In genomic region chr12:57127101-57127709, GRCh38 we compare ENCODE assay signal across 9 cellular contexts. TPM values are rescaled to one million over a fixed set of nuclear protein-coding genes. Genes with fewer than 3 reads are reported as not detected.
A peak's percentile ranks its signal among the peaks of the same experiment; 100 is the strongest.
DNase-seq lines count a peak whose midpoint lies in the region; ATAC-seq and TF ChIP-seq lines count a peak whose summit lies in the region.
"Had no signal": no experiment of that assay in that cellular context is flagged by ENCODE, and none has a peak within 500 bp of the region (broad histone marks: within the 10 kb centered on the region; RNA-seq: fewer than 3 reads in every experiment).

No MANE protein-coding gene starts in this region.

- peaks cover 4 to 6% of the 10 kb centered on the region in 2 donors for H3K4me1 Mint-ChIP-seq in effector memory CD8-positive, alpha-beta T cell (ENCODE audit: low read depth in 2 of 2)

- no peaks in the 10 kb centered on the region for H3K9me3 Mint-ChIP-seq in effector memory CD8-positive, alpha-beta T cell

- peak overlapping the region; percentile 55 for H3K27ac ChIP-seq in thymus (ENCODE audit: low read depth)

- WGBS in thymus: 8% methylated on average over 26 of the region's 26 CpGs

- no peaks in the 10 kb centered on the region for H3K36me3 ChIP-seq in thymus (ENCODE audit: control insufficient read depth, insufficient read depth)

- no peak for TF ChIP-seq CTCF in omental fat pad (IDR thresholded peaks at IDR 0.05)

- peak; percentile 36 to 82 (median 70) for DNase-seq in NCI-H1417 (lab: John Stamatoyannopoulos, UW)
- no peak for DNase-seq in NCI-H1417 treated with DMSO at 0.1 percent for 48 hours (lab: John Stamatoyannopoulos, UW)
- peak; percentile 41 for DNase-seq in NCI-H146 treated with DMSO at 0.1 percent for 48 hours (lab: John Stamatoyannopoulos, UW; ENCODE audit: unreplicated experiment)
- DNase-seq in activated CD4-positive, alpha-beta T cell treated with anti-CD3 and anti-CD28 coated beads for 48 hours: peak; percentile 62
- DNase-seq in effector memory CD8-positive, alpha-beta T cell: peak; percentile 20 to 22 (median 20)
- no peak for DNase-seq in omental fat pad (ENCODE audit: low spot score)

- peaks cover 14% of the 10 kb centered on the region for H3K27me3 ChIP-seq in mononuclear cell (ENCODE audit: insufficient read depth, low read length)
- H3K27me3 ChIP-seq in thymus (ENCODE audit: control insufficient read depth, insufficient read depth): peaks cover 51% of the 10 kb centered on the region

- peaks cover 5% of the 10 kb centered on the region for H3K36me3 Mint-ChIP-seq in effector memory CD8-positive, alpha-beta T cell (ENCODE audit: insufficient read depth)

- no peaks in the 10 kb centered on the region for H3K9me3 ChIP-seq in mononuclear cell (ENCODE audit: low read depth, low read length)
- H3K9me3 ChIP-seq in thymus (ENCODE audit: control insufficient read depth): peaks cover 1% of the 10 kb centered on the region

- H3K27me3 Mint-ChIP-seq in effector memory CD8-positive, alpha-beta T cell: no peaks in the 10 kb centered on the region

- H3K4me1 ChIP-seq in mononuclear cell (ENCODE audit: insufficient read depth, low read length) (peaks cover 31% of the 10 kb centered on the region), thymus (ENCODE audit: control insufficient read depth, insufficient read depth, low read length) (peaks cover 9% of the 10 kb centered on the region)

- peak overlapping the region; percentile 85 for H3K4me3 Mint-ChIP-seq in effector memory CD8-positive, alpha-beta T cell

- peak overlapping the region in 1 of 2 donors; percentile 64 for H3K27ac Mint-ChIP-seq in effector memory CD8-positive, alpha-beta T cell

- ATAC-seq in effector memory CD8-positive, alpha-beta T cell (replicated peaks): peak; percentile 34
- ATAC-seq in omental fat pad (ENCODE audit: low FRiP score): no peak

- H3K4me3 ChIP-seq in mononuclear cell (ENCODE audit: low read length): peak overlapping the region; percentile 62
- peak overlapping the region; percentile 82 for H3K4me3 ChIP-seq in thymus (ENCODE audit: low read length)

RNA-seq across cellular contexts. Expression of gene LRP1, which starts 1.1 kb away (rescaled TPM):
- total RNA-seq in mononuclear cell: 56.0 TPM
- 22.6 TPM for polyA plus RNA-seq in thymus
- 100 to 1,000 TPM; 312 to 592 (median 571) TPM for total RNA-seq in omental fat pad

RNA-seq across cellular contexts. Expression of gene STAT6, which starts 16.0 kb away (rescaled TPM):
- total RNA-seq in mononuclear cell (68.1 TPM), omental fat pad (100 to 1,000 TPM; 112 to 234 (median 124) TPM)
- 236 TPM for polyA plus RNA-seq in thymus

RNA-seq across cellular contexts. Expression of gene LRP1-AS, which starts 20.2 kb away (rescaled TPM):
- not detected for total RNA-seq in mononuclear cell
- polyA plus RNA-seq in thymus: not detected
- total RNA-seq in omental fat pad: not detected
- total RNA-seq: glomerular endothelial cell had no signal

RNA-seq across cellular contexts. Expression of gene NAB2, which starts 38.3 kb away (rescaled TPM):
- 16.3 TPM for total RNA-seq in mononuclear cell
- 32.7 TPM for polyA plus RNA-seq in thymus
- total RNA-seq in omental fat pad: 10 to 100 TPM; 15.1 to 24.7 (median 18.1) TPM

RNA-seq across cellular contexts. Expression of gene NEMP1, which starts 48.6 kb away (rescaled TPM):
- total RNA-seq in mononuclear cell: 6.6 TPM
- polyA plus RNA-seq in thymus: 9.5 TPM
- 1 to 10 TPM; 4.6 to 9.8 (median 5.9) TPM for total RNA-seq in omental fat pad

Comparison
In these comparisons a context has a peak if more than half of its experiments do, and no peak if none do; other contexts are left out.
1. DNase-seq: peak in NCI-H1417 (3 of 3), NCI-H146 treated with DMSO at 0.1 percent for 48 hours (single experiment), activated CD4-positive, alpha-beta T cell treated with anti-CD3 and anti-CD28 coated beads for 48 hours (single experiment) and effector memory CD8-positive, alpha-beta T cell (3 of 3); none in NCI-H1417 treated with DMSO at 0.1 percent for 48 hours (single experiment) and omental fat pad (single experiment).